ENCODE assay signal across 8 cellular contexts in genomic region chr21:15051652-15052554, GRCh38. TPM values are rescaled to one million over a fixed set of nuclear protein-coding genes. Genes with fewer than 3 reads are reported as not detected.
DNase-seq lines count a peak whose midpoint lies in the region; ATAC-seq lines count a peak whose summit lies in the region.

No MANE protein-coding gene starts in this region.

- peak overlapping the region; percentile 69 for H3K27ac Mint-ChIP-seq in activated CD8-positive, alpha-beta memory T cell treated with anti-CD3 and anti-CD28 coated beads, Interleukin-2, amount 10 ng/mL, durations not matched to agents 7 days and 5 days
- peak overlapping the region; percentile 70 for H3K27ac Mint-ChIP-seq in activated T-helper 1 cell treated with anti-CD3 and anti-CD28 coated beads, Interleukin-12 subunit alpha, Interleukin-12 subunit beta, Interleukin-2, Interleukin-4 antibody, amounts not matched to agents 30 ng/mL and 10 ng/mL and 1 ng/mL, durations not matched to agents 14 hours and 24 hours and 36 hours
- H3K27ac Mint-ChIP-seq in naive B cell: peak overlapping the region in 4 of 6 donors; percentile 9 to 90 (median 46)

- CTCF ChIA-PET in activated CD8-positive, alpha-beta memory T cell treated with anti-CD3 and anti-CD28 coated beads, Interleukin-2, amount 10 ng/mL, durations not matched to agents 7 days and 5 days (lab: Charles Lee): interaction anchor here (1.6 kb wide), 1 partner anchor 14 kb away, joined by 4 read pairs; the partner anchor contains the start of gene NRIP1

- peaks cover under 1% of the 10 kb centered on the region for H3K9me3 Mint-ChIP-seq in activated CD8-positive, alpha-beta memory T cell treated with anti-CD3 and anti-CD28 coated beads, Interleukin-2, amount 10 ng/mL, durations not matched to agents 7 days and 5 days (ENCODE audit: low read depth)
- H3K9me3 Mint-ChIP-seq in activated T-helper 1 cell treated with anti-CD3 and anti-CD28 coated beads, Interleukin-12 subunit alpha, Interleukin-12 subunit beta, Interleukin-2, Interleukin-4 antibody, amounts not matched to agents 30 ng/mL and 10 ng/mL and 1 ng/mL, durations not matched to agents 14 hours and 24 hours and 36 hours: no peaks in the 10 kb centered on the region
- H3K9me3 Mint-ChIP-seq in naive B cell: peaks cover 0 to 4% (median 0%) of the 10 kb centered on the region in 7 donors

- H3K36me3 Mint-ChIP-seq in activated CD8-positive, alpha-beta memory T cell treated with anti-CD3 and anti-CD28 coated beads, Interleukin-2, amount 10 ng/mL, durations not matched to agents 7 days and 5 days: peaks cover 1% of the 10 kb centered on the region
- H3K36me3 Mint-ChIP-seq in activated T-helper 1 cell treated with anti-CD3 and anti-CD28 coated beads, Interleukin-12 subunit alpha, Interleukin-12 subunit beta, Interleukin-2, Interleukin-4 antibody, amounts not matched to agents 30 ng/mL and 10 ng/mL and 1 ng/mL, durations not matched to agents 14 hours and 24 hours and 36 hours (ENCODE audit: low read depth): no peaks in the 10 kb centered on the region
- peaks cover 2 to 3% of the 10 kb centered on the region in 2 donors for H3K36me3 Mint-ChIP-seq in naive B cell

- peak; percentile 85 for ATAC-seq in activated CD8-positive, alpha-beta memory T cell treated with anti-CD3 and anti-CD28 coated beads, Interleukin-2, amount 10 ng/mL, durations not matched to agents 7 days and 5 days
- peak; percentile 78 for ATAC-seq in HG03066 (IDR thresholded peaks at IDR 0.05; ENCODE audit: low read depth, unreplicated experiment)
- ATAC-seq in naive B cell (ENCODE audit: low read depth in 2 of 2): peak; percentile 41 to 45

- DNase-seq in activated CD8-positive, alpha-beta memory T cell treated with anti-CD3 and anti-CD28 coated beads, Interleukin-2, amount 10 ng/mL, durations not matched to agents 7 days and 5 days: no peak
- no peak for DNase-seq in activated CD8-positive, alpha-beta memory T cell treated with anti-CD3 and anti-CD28 coated beads, Interleukin-2, amount 50 U/mL, for 4 hours
- no peak for DNase-seq in activated T-helper 1 cell treated with anti-CD3 and anti-CD28 coated beads, Interleukin-12 subunit alpha, Interleukin-12 subunit beta, Interleukin-2, Interleukin-4 antibody, amounts not matched to agents 30 ng/mL and 10 ng/mL and 1 ng/mL, durations not matched to agents 14 hours and 24 hours and 36 hours (ENCODE audit: low spot score)
- no peak for DNase-seq in naive B cell
- DNase-seq in foreskin melanocyte: no peak
- DNase-seq in AG20443 (ENCODE audit: low spot score): no peak
- DNase-seq in iPS-NIHi7 (ENCODE audit: extremely low spot score): no peak

- peak overlapping the region; percentile 65 for H3K4me3 Mint-ChIP-seq in activated CD8-positive, alpha-beta memory T cell treated with anti-CD3 and anti-CD28 coated beads, Interleukin-2, amount 10 ng/mL, durations not matched to agents 7 days and 5 days
- peak overlapping the region; percentile 61 for H3K4me3 Mint-ChIP-seq in activated T-helper 1 cell treated with anti-CD3 and anti-CD28 coated beads, Interleukin-12 subunit alpha, Interleukin-12 subunit beta, Interleukin-2, Interleukin-4 antibody, amounts not matched to agents 30 ng/mL and 10 ng/mL and 1 ng/mL, durations not matched to agents 14 hours and 24 hours and 36 hours
- H3K4me3 Mint-ChIP-seq in naive B cell: peak overlapping the region; percentile 48 to 84 (median 72)

- intact Hi-C loops in activated T-helper 1 cell treated with anti-CD3 and anti-CD28 coated beads, Interleukin-12 subunit alpha, Interleukin-12 subunit beta, Interleukin-2, Interleukin-4 antibody, amounts not matched to agents 30 ng/mL and 10 ng/mL and 1 ng/mL, durations not matched to agents 14 hours and 24 hours and 36 hours (cut with micrococcal nuclease): loop anchor here (1.0 to 2.0 kb wide), 2 partner anchors 11 to 17 kb away; no protein-coding TSS in a partner anchor

- no peaks in the 10 kb centered on the region for H3K27me3 Mint-ChIP-seq in activated CD8-positive, alpha-beta memory T cell treated with anti-CD3 and anti-CD28 coated beads, Interleukin-2, amount 10 ng/mL, durations not matched to agents 7 days and 5 days
- no peaks in the 10 kb centered on the region for H3K27me3 Mint-ChIP-seq in activated T-helper 1 cell treated with anti-CD3 and anti-CD28 coated beads, Interleukin-12 subunit alpha, Interleukin-12 subunit beta, Interleukin-2, Interleukin-4 antibody, amounts not matched to agents 30 ng/mL and 10 ng/mL and 1 ng/mL, durations not matched to agents 14 hours and 24 hours and 36 hours (ENCODE audit: insufficient read depth)
- no peaks in the 10 kb centered on the region for H3K27me3 Mint-ChIP-seq in naive B cell

- peaks cover 43% of the 10 kb centered on the region for H3K4me1 Mint-ChIP-seq in activated CD8-positive, alpha-beta memory T cell treated with anti-CD3 and anti-CD28 coated beads, Interleukin-2, amount 10 ng/mL, durations not matched to agents 7 days and 5 days
- H3K4me1 Mint-ChIP-seq in activated T-helper 1 cell treated with anti-CD3 and anti-CD28 coated beads, Interleukin-12 subunit alpha, Interleukin-12 subunit beta, Interleukin-2, Interleukin-4 antibody, amounts not matched to agents 30 ng/mL and 10 ng/mL and 1 ng/mL, durations not matched to agents 14 hours and 24 hours and 36 hours (ENCODE audit: low read depth): peaks cover 70% of the 10 kb centered on the region
- peaks cover 54 to 75% (median 58%) of the 10 kb centered on the region in 3 donors for H3K4me1 Mint-ChIP-seq in naive B cell

RNA-seq across cellular contexts. Expression of gene NRIP1, which starts 12.9 kb away (rescaled TPM):
- total RNA-seq in activated CD8-positive, alpha-beta memory T cell treated with anti-CD3 and anti-CD28 coated beads, Interleukin-2, amount 10 ng/mL, durations not matched to agents 7 days and 5 days: 10 to 100 TPM; 13.2 to 18.8 TPM
- total RNA-seq in activated T-helper 1 cell treated with anti-CD3 and anti-CD28 coated beads, Interleukin-12 subunit alpha, Interleukin-12 subunit beta, Interleukin-2, Interleukin-4 antibody, amounts not matched to agents 30 ng/mL and 10 ng/mL and 1 ng/mL, durations not matched to agents 14 hours and 24 hours and 36 hours: 11.4 and 11.7 TPM in 2 replicates
- 10 to 100 TPM; 43.9 to 73.9 (median 52.2) TPM for polyA plus RNA-seq in naive B cell (ENCODE audit: low read depth in 6 of 6)
